In the genomic region with DNA sequence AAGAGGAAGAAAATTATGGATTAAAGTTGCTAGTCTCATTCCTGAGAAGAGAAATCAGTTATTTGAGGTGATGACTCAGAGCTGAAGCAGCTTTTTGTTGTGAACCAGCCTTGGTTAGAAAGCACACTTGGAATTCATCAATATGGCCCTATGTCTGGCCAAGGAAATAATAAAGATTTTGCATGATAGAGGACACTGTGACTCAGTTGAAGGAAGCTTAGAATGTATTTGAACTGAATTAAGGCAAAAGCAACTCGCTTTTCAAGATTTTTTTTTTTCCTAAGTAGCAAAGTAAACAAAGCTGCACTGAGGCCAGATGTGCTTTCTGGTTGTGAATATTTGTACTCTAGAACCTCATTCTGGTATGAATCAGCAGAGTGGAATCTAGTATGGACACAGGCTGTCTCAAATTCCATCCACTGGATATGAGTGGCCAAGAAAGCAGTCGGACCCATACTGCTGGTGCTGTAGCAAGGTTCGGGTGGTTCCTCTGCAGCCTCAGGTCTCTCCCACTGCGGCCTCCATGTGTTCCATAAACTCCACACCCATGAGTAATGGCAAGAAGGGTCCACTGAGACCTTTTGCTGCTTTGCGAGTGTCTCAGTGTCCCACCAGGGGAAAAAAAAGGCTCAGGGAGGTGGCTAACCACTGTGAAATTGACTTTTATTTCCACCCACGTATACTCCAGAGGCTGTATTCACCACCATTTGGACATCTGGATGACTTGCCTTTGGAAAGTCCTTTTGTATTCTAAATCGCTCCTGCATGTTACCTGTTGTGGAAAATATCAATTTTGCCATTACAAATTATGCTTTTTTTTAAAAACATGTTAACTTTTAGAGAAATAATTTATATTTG, we compare ENCODE assay signal across 8 cellular contexts. TPM values are rescaled to one million over a fixed set of nuclear protein-coding genes. Genes with fewer than 3 reads are reported as not detected.
DNase-seq lines count a peak whose midpoint lies in the region; ATAC-seq, FAIRE-seq and TF ChIP-seq lines count a peak whose summit lies in the region.

No MANE protein-coding gene starts in this region.

- H3K56ac ChIP-seq in H1 (replicated peaks; ENCODE audit: insufficient read length, low read depth, low read length): no peak overlapping the region

- H2BK20ac ChIP-seq in H1 (ENCODE audit: low read length): no peak overlapping the region

- no peak overlapping the region for H4K91ac ChIP-seq in H1 (replicated peaks; ENCODE audit: insufficient read length, low read length)

- H3K4me1 Mint-ChIP-seq in natural killer cell: peaks cover 73 to 92% of the 10 kb centered on the region in 2 donors

- no peak for TF ChIP-seq POLR2A in H1 (IDR thresholded peaks at IDR 0.05; ENCODE audit: control extremely low read depth in 1 of 2, low read depth in 2 of 2, low read length in 2 of 2)

- H3K79me1 ChIP-seq in H1 (ENCODE audit: low read depth, low read length): no peaks in the 10 kb centered on the region; the same call in 1 of the 2 replicates

- DNase-seq in COLO829 (ENCODE audit: low spot score) (peak; percentile 87), OCI-LY7 (ENCODE audit: low spot score) (no peak), H1 (ENCODE audit: low read depth in 1 of 2, low spot score in 2 of 2) (no peak), natural killer cell (no peak), D721Med (ENCODE audit: insufficient read length, low spot score) (no peak)

- no peak overlapping the region for H3K4ac ChIP-seq in H1 (replicated peaks; ENCODE audit: insufficient read length, low read depth, low read length)

- H2BK15ac ChIP-seq in H1 (ENCODE audit: low read length): 0 out of 2 replicates have a peak overlapping the region, but pooled peaks have one; percentile 63

- peaks cover 24% of the 10 kb centered on the region for H3K36me3 Mint-ChIP-seq in natural killer cell

- H3K23me2 ChIP-seq in H1 (ENCODE audit: low read depth, low read length): no peaks in the 10 kb centered on the region

- H3K27ac Mint-ChIP-seq in natural killer cell: peak overlapping the region; percentile 82 to 84

- intact Hi-C loops in OCI-LY7 (cut with micrococcal nuclease; ENCODE audit: unreplicated experiment): no loop called here
- intact Hi-C loops in natural killer cell (cut with micrococcal nuclease): loop anchor here (2.0 kb wide), 1 partner anchor 15 kb away; no protein-coding TSS in a partner anchor

- H3K79me2 ChIP-seq in OCI-LY7 (ENCODE audit: insufficient read depth, low read depth, low read length): peaks cover 8% of the 10 kb centered on the region; the same call in 1 of the 2 replicates
- H3K79me2 ChIP-seq in H1 (ENCODE audit: control insufficient read depth in 1 of 2, insufficient read depth in 2 of 2, low read length in 2 of 2): no peaks in the 10 kb centered on the region

- peak overlapping the region; percentile 69 for H2BK12ac ChIP-seq in H1 (ENCODE audit: low read depth, low read length)

- H3K36me3 ChIP-seq in OCI-LY7 (ENCODE audit: insufficient read depth, low read length): peaks cover 91% of the 10 kb centered on the region
- H3K36me3 ChIP-seq in H1 (ENCODE audit: control insufficient read depth in 2 of 4, insufficient read depth in 4 of 4, low read length in 3 of 4): peaks cover 0 to 16% (median 7%) of the 10 kb centered on the region in 4 experiments; a peak in 5 of 8 replicates

- H3K4me1 ChIP-seq in OCI-LY7 (ENCODE audit: insufficient read depth, low read length, poor library complexity, severe bottlenecking) (peaks cover 70% of the 10 kb centered on the region), H1 (replicated peaks in 1 of 4; ENCODE audit: control insufficient read depth in 3 of 4, insufficient read depth in 4 of 4, low read length in 3 of 4) (peaks cover 0 to 15% (median 6%) of the 10 kb centered on the region in 4 experiments; a peak in 4 of 7 replicates)

- peak overlapping the region in 1 of 4 experiments; percentile 34; a peak in 1 of 7 replicates for H3K9ac ChIP-seq in H1 (replicated peaks in 1 of 4; ENCODE audit: extremely low read depth in 1 of 4, low read depth in 3 of 4, low read length in 3 of 4)

- peak overlapping the region; percentile 60 for H3K4me3 Mint-ChIP-seq in natural killer cell

- H3K9me3 Mint-ChIP-seq in natural killer cell: no peaks in the 10 kb centered on the region

- no peak for TF ChIP-seq CTCF in OCI-LY7 (conservative IDR thresholded peaks at IDR 0.05; ENCODE audit: low read length)
- TF ChIP-seq CTCF in H1 (IDR thresholded peaks at IDR 0.05; ENCODE audit: control extremely low read depth in 1 of 3, insufficient read depth in 1 of 3, low read depth in 1 of 3, low read length in 3 of 3): no peak
- no peak for TF ChIP-seq CTCF in natural killer cell (IDR thresholded peaks at IDR 0.05)
- no peak for TF ChIP-seq CTCF in D721Med (IDR thresholded peaks at IDR 0.05; ENCODE audit: insufficient read depth, missing control alignments)

- no peak overlapping the region for H3K4me3 ChIP-seq in OCI-LY7 (ENCODE audit: low read depth, low read length, poor library complexity, severe bottlenecking)
- no peak overlapping the region for H3K4me3 ChIP-seq in H1 (ENCODE audit: extremely low read depth in 1 of 4, insufficient read depth in 2 of 4, low read depth in 3 of 4, low read length in 4 of 4)

- H3K4me2 ChIP-seq in OCI-LY7 (ENCODE audit: low read length) (peak overlapping the region; percentile 67; the same call in 1 of the 2 replicates), H1 (ENCODE audit: insufficient read depth in 1 of 2, low read depth in 2 of 2, low read length in 2 of 2) (no peak overlapping the region)

- no peak overlapping the region; the same call in 1 of the 2 replicates for H3K18ac ChIP-seq in H1 (ENCODE audit: extremely low read depth, low read length)

- WGBS in H1 (ENCODE audit: extremely low coverage in 1 of 2, insufficient coverage in 1 of 2, insufficient read length in 1 of 2, insufficient replicate concordance in 2 of 2, low coverage in 1 of 2, low lambda C conversion rate in 2 of 2, missing lambda C conversion rate in 1 of 2), 2 experiments: 92% methylated on average over 7 of the region's 7 CpGs; no CpG with 5 or more reads in 1 of the 2 experiments

- H2AFZ ChIP-seq in OCI-LY7 (ENCODE audit: low read length) (no peak overlapping the region), H1 (ENCODE audit: low read length) (no peak overlapping the region)

- H3K9me3 ChIP-seq in OCI-LY7 (ENCODE audit: low read length) (peaks cover 5% of the 10 kb centered on the region; the same call in 1 of the 2 replicates), H1 (ENCODE audit: insufficient read depth in 2 of 2, low read depth in 1 of 2, low read length in 1 of 2) (no peaks in the 10 kb centered on the region)

- CTCF ChIA-PET in OCI-LY7 (lab: Charles Lee; ENCODE audit: unreplicated experiment): interaction anchor here (1.4 to 1.5 kb wide), 2 partner anchors 34 to 41 kb away, joined by 4 to 6 read pairs; no protein-coding TSS in a partner anchor
- CTCF ChIA-PET in H1 (lab: Charles Lee; ENCODE audit: partially characterized antibody): interaction anchor here (0.7 to 2.2 kb wide), 5 partner anchors 8 to 81 kb away, joined by 3 to 6 read pairs (median 4); no protein-coding TSS in a partner anchor

- POLR2A ChIA-PET in OCI-LY7 (lab: Charles Lee) (interaction anchor here (0.7 to 2.5 kb wide), 7 partner anchors 16 to 51 kb away, joined by 3 to 10 read pairs (median 3); no protein-coding TSS in a partner anchor), H1 (lab: Charles Lee; ENCODE audit: partially characterized antibody) (interaction anchor here (0.7 kb wide), 1 partner anchor 8 kb away, joined by 3 read pairs; no protein-coding TSS in a partner anchor)

- H2BK120ac ChIP-seq in H1 (replicated peaks; ENCODE audit: low read depth, low read length): no peak overlapping the region

- no peak for TF ChIP-seq RAD21 in H1 (IDR thresholded peaks at IDR 0.05 in 1 of 2, conservative IDR thresholded peaks at IDR 0.05 in 1 of 2; ENCODE audit: low read depth in 2 of 2, low read length in 2 of 2)

- no peak overlapping the region for H4K5ac ChIP-seq in H1 (ENCODE audit: insufficient read length, low read depth, low read length)

- H3K27me3 Mint-ChIP-seq in natural killer cell (ENCODE audit: low read depth in 2 of 2): no peaks in the 10 kb centered on the region

- H4K20me1 ChIP-seq in OCI-LY7 (ENCODE audit: insufficient read depth, low read length) (no peaks in the 10 kb centered on the region), H1 (replicated peaks in 1 of 2; ENCODE audit: control insufficient read depth in 1 of 2, insufficient read depth in 2 of 2, low read length in 2 of 2) (no peaks in the 10 kb centered on the region)

- H3K23ac ChIP-seq in H1 (ENCODE audit: insufficient read length): no peak overlapping the region

- H3K9me2 ChIP-seq in OCI-LY7 (ENCODE audit: insufficient read depth, low read length): no peaks in the 10 kb centered on the region

- peak overlapping the region; percentile 77 for H3K27ac ChIP-seq in OCI-LY7 (ENCODE audit: low read depth, low read length, poor library complexity, severe bottlenecking)
- peak overlapping the region; percentile 29 for H3K27ac ChIP-seq in H1 (ENCODE audit: low read depth, low read length)

- ATAC-seq in natural killer cell (no peak), GM21526 (IDR thresholded peaks at IDR 0.05; ENCODE audit: low FRiP score, unreplicated experiment) (no peak), HG03378 (IDR thresholded peaks at IDR 0.05; ENCODE audit: unreplicated experiment) (no peak), GM18907 (IDR thresholded peaks at IDR 0.05; ENCODE audit: unreplicated experiment) (no peak)

- H2AK5ac ChIP-seq in H1 (ENCODE audit: low read depth, low read length): peak overlapping the region; percentile 69; the same call in 1 of the 2 replicates

- H3K27me3 ChIP-seq in H1 (replicated peaks in 1 of 4; ENCODE audit: control insufficient read depth in 3 of 4, extremely low read depth in 1 of 4, insufficient read depth in 3 of 4, low read length in 3 of 4): no peaks in the 10 kb centered on the region

- peak overlapping the region; percentile 15; the same call in 1 of the 2 replicates for H2BK5ac ChIP-seq in H1 (ENCODE audit: low read depth, low read length)

- no peak overlapping the region for H3K14ac ChIP-seq in H1 (ENCODE audit: insufficient read length)

- FAIRE-seq in H1 (lab: Jason Lieb, UNC) (no peak), D721Med (lab: Jason Lieb, UNC) (no peak)

- no TSS peak for BruUV-seq in OCI-LY7 (replicated peaks; lab: Mats Ljungman, UMichigan)

- no peak overlapping the region for H4K8ac ChIP-seq in H1 (ENCODE audit: extremely low read depth, insufficient read depth, low read length)

- TF ChIP-seq EP300 in H1 (IDR thresholded peaks at IDR 0.05; ENCODE audit: borderline replicate concordance in 1 of 2, low read depth in 2 of 2, low read length in 2 of 2): no peak

RNA-seq across cellular contexts. Expression of gene TGFBR2, which starts 53.1 kb away (rescaled TPM):
- 28.1 and 29.6 TPM in 2 replicates for total RNA-seq in OCI-LY7 (2014; rRNA removed; shearing (Covaris generic))
- total RNA-seq in OCI-LY7 (2022) (25.2 and 29.5 TPM in 2 replicates), natural killer cell (100 to 1,000 TPM in 1 of 3 donors, 10 to 100 TPM in 2; 70.4 to 113 (median 99.3) TPM)
- 6.7 and 7.4 TPM in 2 replicates for total RNA-seq in H1 (2021; fragmentation: NEBNext Ultra II Directional; extraction: Animal tissue kit (Norgen Biotek cat#: 25700))
- polyA plus RNA-seq in H1 (2011; rRNA removed): 3.6 and 4.2 TPM in 2 replicates
- 4.2 TPM for polyA plus RNA-seq in H1 (2011; cell fraction: cytosol; rRNA removed)
- polyA plus RNA-seq in H1 (2011; cell fraction: nucleus; rRNA removed): 5.1 TPM
- polyA plus RNA-seq in H1 (2012, experiment 1 of 2): 3.4 to 4.3 TPM (median 4.2 TPM) in 4 replicates
- polyA plus RNA-seq in H1 (2012, experiment 2 of 2): 0.56 TPM
- polyA plus RNA-seq in H1 (2013, experiment 1 of 2): 9.3 TPM
- 11.1 TPM for polyA plus RNA-seq in H1 (2013, experiment 2 of 2)
- polyA minus RNA-seq in H1 (2011; rRNA and poly(A)+ RNA removed): 16.0 and 17.2 TPM in 2 replicates
- polyA minus RNA-seq in H1 (2011; cell fraction: cytosol; rRNA and poly(A)+ RNA removed): 4.8 TPM
- 15.0 TPM for polyA minus RNA-seq in H1 (2011; cell fraction: nucleus; rRNA and poly(A)+ RNA removed)
